Comparison of ENCODE assay signal across 18 cellular contexts in genomic region chr4:8289151-8289750, GRCh38. TPM values are rescaled to one million over a fixed set of nuclear protein-coding genes. Genes with fewer than 3 reads are reported as not detected.
A peak's percentile ranks its signal among the peaks of the same experiment; 100 is the strongest.
DNase-seq lines count a peak whose midpoint lies in the region; ATAC-seq and TF ChIP-seq lines count a peak whose summit lies in the region.
"Had no signal": no experiment of that assay in that cellular context is flagged by ENCODE, and none has a peak within 500 bp of the region (broad histone marks: within the 10 kb centered on the region; RNA-seq: fewer than 3 reads in every experiment).

No MANE protein-coding gene starts in this region.

- peaks cover 0 to 62% (median 0%) of the 10 kb centered on the region in 9 donors for H3K36me3 ChIP-seq in heart right ventricle
- no peaks in the 10 kb centered on the region for H3K36me3 ChIP-seq in ovary
- no peaks in the 10 kb centered on the region for H3K36me3 ChIP-seq in upper lobe of right lung

- DNase-seq in Right ventricle myocardium inferior (ENCODE audit: missing footprints) = peak; percentile 26
- DNase-seq in heart right ventricle = no peak
- peak; percentile 11 to 41 (median 30) for DNase-seq in right cardiac atrium
- peak; percentile 9 to 29 (median 19) for DNase-seq in ovary
- DNase-seq in upper lobe of right lung = peak; percentile 48
- no peak for DNase-seq in AG20443 (ENCODE audit: low spot score)
- no peak for DNase-seq in caudate nucleus (lab: John Stamatoyannopoulos, UW)
- no peak for DNase-seq in CD4-positive, alpha-beta T cell
- DNase-seq: C1 segment of cervical spinal cord, DMS 273 treated with DMSO at 0.1 percent for 48 hours, GF-D8, NCI-H1105 treated with DMSO at 0.1 percent for 48 hours, NCI-H187, NCI-H226, NCI-H524 treated with DMSO at 0.1 percent for 48 hours, SIG-M5 had no signal

- H3K4me3 ChIP-seq in heart right ventricle (no peak overlapping the region), right cardiac atrium (ENCODE audit: low read length) (no peak overlapping the region), ovary (no peak overlapping the region), upper lobe of right lung (no peak overlapping the region)

- peaks cover 2 to 27% (median 14%) of the 10 kb centered on the region in 9 donors for H3K4me1 ChIP-seq in heart right ventricle
- H3K4me1 ChIP-seq in right cardiac atrium (ENCODE audit: control insufficient read depth, insufficient read depth, low read length) = no peaks in the 10 kb centered on the region
- no peaks in the 10 kb centered on the region for H3K4me1 ChIP-seq in ovary (ENCODE audit: insufficient read depth)
- no peaks in the 10 kb centered on the region for H3K4me1 ChIP-seq in upper lobe of right lung

- no peaks in the 10 kb centered on the region for H3K27me3 Mint-ChIP-seq in CD4-positive, alpha-beta T cell

- no peaks in the 10 kb centered on the region for H3K9me3 Mint-ChIP-seq in CD4-positive, alpha-beta T cell
- H3K9me3 Mint-ChIP-seq: IgD-negative memory B cell had no signal

- CTCF ChIA-PET in CD4-positive, alpha-beta T cell (lab: Charles Lee) = no interaction called here

- no peak for TF ChIP-seq EP300 in ovary (IDR thresholded peaks at IDR 0.05)

- intact Hi-C loops in Right ventricle myocardium inferior (cut with DNase I) (no loop called here), heart right ventricle (cut with DNase I) (no loop called here), right cardiac atrium (cut with DNase I) (no loop called here), ovary (cut with DNase I) (no loop called here), upper lobe of right lung (cut with DNase I) (no loop called here)
- intact Hi-C loops in CD4-positive, alpha-beta T cell (cut with DNase I, micrococcal nuclease) = no loop called here

- no peak for TF ChIP-seq POLR2A in ovary (IDR thresholded peaks at IDR 0.05)

- H3K9me3 ChIP-seq in heart right ventricle = no peaks in the 10 kb centered on the region
- no peaks in the 10 kb centered on the region for H3K9me3 ChIP-seq in right cardiac atrium (ENCODE audit: control insufficient read depth, low read length)
- H3K9me3 ChIP-seq in ovary = no peaks in the 10 kb centered on the region
- H3K9me3 ChIP-seq in upper lobe of right lung = no peaks in the 10 kb centered on the region
- H3K9me3 ChIP-seq in CD4-positive, alpha-beta T cell (ENCODE audit: control insufficient read depth, low read length) = no peaks in the 10 kb centered on the region

- no peak overlapping the region for H3K27ac ChIP-seq in heart right ventricle
- H3K27ac ChIP-seq in right cardiac atrium (ENCODE audit: low read length) = no peak overlapping the region
- no peak overlapping the region for H3K27ac ChIP-seq in ovary
- H3K27ac ChIP-seq in upper lobe of right lung = no peak overlapping the region
- no peak overlapping the region for H3K27ac ChIP-seq in caudate nucleus (ENCODE audit: low read depth, low read length)
- no peak overlapping the region for H3K27ac ChIP-seq in CD4-positive, alpha-beta T cell (ENCODE audit: low read depth, low read length)
- H3K27ac ChIP-seq: 22Rv1 had no signal

- TF ChIP-seq CTCF in heart right ventricle (IDR thresholded peaks at IDR 0.05) = no peak
- TF ChIP-seq CTCF in ovary (IDR thresholded peaks at IDR 0.05) = no peak
- no peak for TF ChIP-seq CTCF in upper lobe of right lung (IDR thresholded peaks at IDR 0.05)
- TF ChIP-seq CTCF in CD4-positive, alpha-beta T cell (IDR thresholded peaks at IDR 0.05) = no peak

- 84 to 85% methylated on average over 13 of the region's 13 CpGs for whole genome bisulfite sequencing in heart right ventricle, 2 donors
- 78% methylated on average over 13 of the region's 13 CpGs for WGBS in right cardiac atrium
- WGBS in ovary, 3 donors = 70 to 85% (median 77%) methylated on average over 13 of the region's 13 CpGs

- no peak overlapping the region for H3K27ac Mint-ChIP-seq in CD4-positive, alpha-beta T cell

- H3K4me3 Mint-ChIP-seq in CD4-positive, alpha-beta T cell = no peak overlapping the region
- H3K4me3 Mint-ChIP-seq: IgD-negative memory B cell had no signal

- no peaks in the 10 kb centered on the region for H3K4me1 Mint-ChIP-seq in CD4-positive, alpha-beta T cell (ENCODE audit: low read depth)

- no peaks in the 10 kb centered on the region for H3K27me3 ChIP-seq in heart right ventricle
- no peaks in the 10 kb centered on the region for H3K27me3 ChIP-seq in right cardiac atrium (ENCODE audit: control insufficient read depth, insufficient read depth)
- H3K27me3 ChIP-seq in ovary = no peaks in the 10 kb centered on the region
- H3K27me3 ChIP-seq in upper lobe of right lung = no peaks in the 10 kb centered on the region
- no peaks in the 10 kb centered on the region for H3K27me3 ChIP-seq in CD4-positive, alpha-beta T cell (ENCODE audit: control insufficient read depth, insufficient read depth, low read length)

- no peak for ATAC-seq in Right ventricle myocardium inferior
- ATAC-seq in heart right ventricle = no peak
- ATAC-seq in right cardiac atrium = no peak
- ATAC-seq in upper lobe of right lung = no peak
- no peak for ATAC-seq in CD4-positive, alpha-beta T cell (ENCODE audit: poor library complexity)

- POLR2A ChIA-PET in CD4-positive, alpha-beta T cell (lab: Charles Lee) = no interaction called here

- H3K36me3 Mint-ChIP-seq in CD4-positive, alpha-beta T cell (ENCODE audit: low read depth) = no peaks in the 10 kb centered on the region
- H3K36me3 Mint-ChIP-seq: IgD-negative memory B cell had no signal

RNA-seq across cellular contexts. Expression of gene HTRA3, which starts 19.7 kb away (rescaled TPM):
- total RNA-seq in Right ventricle myocardium inferior (131 TPM), heart right ventricle (10 to 100 TPM; 20.2 to 82.5 (median 54.2) TPM), right cardiac atrium (100 to 1,000 TPM in 2 of 4 donors, 10 to 100 TPM in 2; 52.8 to 133 (median 96.0) TPM), ovary (100 to 1,000 TPM in 1 of 7 donors, 10 to 100 TPM in 6; 36.2 to 160 (median 62.3) TPM), upper lobe of right lung (25.0 TPM)
- polyA plus RNA-seq in heart right ventricle (10 to 100 TPM; 51.8 to 56.7 TPM), right cardiac atrium (80.6 TPM), ovary (100 to 1,000 TPM; 122 to 163 TPM)
- total RNA-seq in CD4-positive, alpha-beta T cell = not detected
- polyA plus RNA-seq: IgD-negative memory B cell had no signal

Comparison
In these comparisons a context has a peak if more than half of its experiments do, and no peak if none do; other contexts are left out.
1. DNase-seq: peak in Right ventricle myocardium inferior (single experiment), right cardiac atrium (3 of 3), ovary (5 of 5) and upper lobe of right lung (single experiment); none in heart right ventricle (0 of 2), AG20443 (single experiment), caudate nucleus (0 of 61) and CD4-positive, alpha-beta T cell (0 of 10).
2. RNA of gene HTRA3, which starts 19.7 kb away (total RNA-seq): 131 TPM in Right ventricle myocardium inferior (single experiment), 52.8 to 133 TPM in right cardiac atrium, 36.2 to 160 TPM in ovary, 20.2 to 82.5 TPM in heart right ventricle and 25.0 TPM in upper lobe of right lung (single experiment); not detected in CD4-positive, alpha-beta T cell; every median in the first group is over 10 times any median in the second.